Comparison of ENCODE assay signal across 11 cellular contexts in the genomic region with DNA sequence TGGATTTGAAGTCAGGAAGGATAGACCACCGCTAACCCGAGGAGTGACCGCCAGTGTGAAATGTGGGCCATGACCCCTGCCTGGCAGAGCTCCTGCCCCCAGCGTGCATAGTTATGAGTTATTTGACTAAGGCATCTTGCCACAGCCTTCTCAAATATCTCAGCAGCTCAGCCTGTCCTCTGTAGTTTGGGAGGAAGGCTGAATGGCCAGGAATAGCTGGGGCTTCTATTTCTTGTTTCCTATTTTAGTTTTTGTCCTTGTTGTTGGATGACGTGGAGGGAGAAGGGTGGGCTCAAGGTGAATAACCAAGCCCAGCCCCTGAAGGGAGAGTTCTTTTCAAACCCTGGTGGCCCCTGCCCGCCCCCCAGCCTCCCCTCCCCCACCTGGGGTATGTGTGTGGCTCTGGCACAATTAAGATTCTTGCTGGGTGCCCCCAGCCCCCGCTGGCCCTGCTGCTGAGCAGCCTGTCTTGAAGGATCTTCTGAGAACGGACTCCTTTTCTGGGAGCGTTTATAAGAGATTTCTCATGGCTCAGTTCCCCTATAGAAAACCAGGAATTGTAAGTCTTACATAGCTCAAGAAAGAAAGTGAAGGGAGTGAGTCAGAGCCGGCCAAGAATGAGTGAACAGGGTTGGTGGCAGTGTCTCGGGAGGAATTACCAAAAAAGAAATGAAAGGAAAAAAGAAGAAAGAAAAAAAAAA.
DNase-seq lines count a peak whose midpoint lies in the region; ATAC-seq and TF ChIP-seq lines count a peak whose summit lies in the region.
"Had no signal": no experiment of that assay in that cellular context is flagged by ENCODE, and none has a peak within 500 bp of the region (broad histone marks: within the 10 kb centered on the region; RNA-seq: fewer than 3 reads in every experiment).

No MANE protein-coding gene starts in this region.

- H3K27ac Mint-ChIP-seq in nephron = peak overlapping the region; percentile 87 to 95 (median 93)

- peak; percentile 23 for DNase-seq in Right ventricle myocardium inferior (ENCODE audit: missing footprints)
- DNase-seq in cardiac septum (ENCODE audit: low spot score) = no peak
- DNase-seq in fibroblast of peridontal ligament (ENCODE audit: extremely low read depth) = peak; percentile 71
- no peak for DNase-seq in NAMALWA (ENCODE audit: low spot score)
- DNase-seq: 8988T, NCI-H2029 treated with DMSO at 0.1 percent for 48 hours, PC-9 had no signal

- H3K36me3 Mint-ChIP-seq in nephron (ENCODE audit: low read depth) = peaks cover 8% of the 10 kb centered on the region

- intact Hi-C loops in Right ventricle myocardium inferior (cut with DNase I) (no loop called here), cardiac septum (cut with DNase I) (no loop called here)

- peak overlapping the region; percentile 24 to 54 (median 53) for H3K4me3 Mint-ChIP-seq in nephron

- peak; percentile 40 for ATAC-seq in Right ventricle myocardium inferior
- ATAC-seq in GM19397 (IDR thresholded peaks at IDR 0.05; ENCODE audit: unreplicated experiment) = no peak
- no peak for ATAC-seq in GM19328 (IDR thresholded peaks at IDR 0.05; ENCODE audit: unreplicated experiment)
- no peak for ATAC-seq in HG02884 (IDR thresholded peaks at IDR 0.05; ENCODE audit: unreplicated experiment)

- H3K4me1 Mint-ChIP-seq in nephron = peaks cover 71% of the 10 kb centered on the region

- no peak for TF ChIP-seq CTCF in nephron (IDR thresholded peaks at IDR 0.05; ENCODE audit: unreplicated experiment in 3 of 3)

- no peaks in the 10 kb centered on the region for H3K9me3 Mint-ChIP-seq in nephron

- peaks cover 15% of the 10 kb centered on the region for H3K27me3 Mint-ChIP-seq in nephron (ENCODE audit: low read depth)

Comparison
In these comparisons a context has a peak if more than half of its experiments do, and no peak if none do; other contexts are left out.
1. DNase-seq: peak in Right ventricle myocardium inferior (single experiment) and fibroblast of peridontal ligament (single experiment); none in cardiac septum (single experiment) and NAMALWA (single experiment).